19 cellular contexts compared by ENCODE assay signal in the genomic region with DNA sequence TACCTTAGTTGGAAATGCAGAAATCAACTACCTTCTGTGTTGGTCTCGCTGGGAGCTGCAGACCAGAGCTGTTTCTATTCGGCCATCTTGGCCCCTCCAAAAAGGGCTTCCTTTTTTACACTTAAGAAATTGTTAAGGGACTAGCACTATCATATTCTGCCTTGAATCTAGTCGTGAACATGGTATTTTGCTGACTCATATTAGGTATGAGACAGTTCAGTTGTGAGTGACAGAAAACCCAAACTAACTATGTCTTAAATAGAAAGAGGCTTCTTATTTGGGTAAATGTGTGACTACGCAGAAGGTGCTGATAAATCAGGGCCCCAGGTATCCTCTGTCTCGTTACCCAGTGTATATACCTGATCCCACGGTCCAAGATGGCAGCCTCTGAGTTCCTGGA.
"Had no signal": no experiment of that assay in that cellular context is flagged by ENCODE, and none has a peak within 500 bp of the region (broad histone marks: within the 10 kb centered on the region; RNA-seq: fewer than 3 reads in every experiment).

No MANE protein-coding gene starts in this region.

- H3K4me3 Mint-ChIP-seq: nephron had no signal

- ATAC-seq: activated naive CD4-positive, alpha-beta T cell treated with anti-CD3 and anti-CD28 coated beads, Interleukin-2, amount 50 U/mL, for 72 hours; gastrocnemius medialis; heart left ventricle; left lung; stimulated activated naive CD8-positive, alpha-beta T cell treated with anti-CD3 and anti-CD28 coated beads, Interleukin-15, Interleukin-2, amounts not matched to agents 100 U/mL and 50 U/mL, for 24 hours had no signal

- H3K4me3 ChIP-seq: coronary artery, gastrocnemius medialis, heart left ventricle, left lung, tibial artery, uterus had no signal

- H3K4me1 Mint-ChIP-seq: nephron had no signal

- H3K36me3 ChIP-seq: gastrocnemius medialis, heart left ventricle, left lung, tibial artery, uterus had no signal

- H3K36me3 Mint-ChIP-seq: activated naive CD4-positive, alpha-beta T cell treated with anti-CD3 and anti-CD28 coated beads, Interleukin-2, amount 50 U/mL, for 72 hours had no signal

- H3K9me3 ChIP-seq: gastrocnemius medialis, heart left ventricle, left lung, tibial artery, uterus had no signal

- DNase-seq: activated CD4-positive, alpha-beta T cell treated with anti-CD3 and anti-CD28 coated beads, Interleukin-2, amount 50 U/mL, for 4 hours; activated gamma-delta T cell; amniotic stem cell; erythroblast; gastrocnemius medialis; heart left ventricle; midbrain; occipital lobe; posterior cingulate gyrus; stimulated activated CD4-positive, alpha-beta T cell treated with anti-CD3 and anti-CD28 coated beads, Interleukin-2, amount 100 ng/mL, for 24 hours; stimulated activated naive CD8-positive, alpha-beta T cell treated with anti-CD3 and anti-CD28 coated beads, Interleukin-15, Interleukin-2, amounts not matched to agents 100 U/mL and 50 U/mL, for 24 hours; substantia nigra; T-helper 2 cell; tibial artery; uterus had no signal

- H3K9me3 Mint-ChIP-seq: nephron had no signal

- H3K27ac Mint-ChIP-seq: activated naive CD4-positive, alpha-beta T cell treated with anti-CD3 and anti-CD28 coated beads, Interleukin-2, amount 50 U/mL, for 72 hours; nephron had no signal

- H3K27me3 ChIP-seq: gastrocnemius medialis, heart left ventricle, left lung, tibial artery, uterus had no signal

- H3K4me1 ChIP-seq: gastrocnemius medialis, heart left ventricle, left lung, uterus had no signal

- H3K27ac ChIP-seq: coronary artery, gastrocnemius medialis, heart left ventricle, left lung, tibial artery, uterus had no signal
